Comparison of ENCODE assay signal across 15 cellular contexts in genomic region chr10:93150289-93150688, GRCh38.
DNase-seq lines count a peak whose midpoint lies in the region; ATAC-seq lines count a peak whose summit lies in the region.
"Had no signal": no experiment of that assay in that cellular context is flagged by ENCODE, and none has a peak within 500 bp of the region (broad histone marks: within the 10 kb centered on the region; RNA-seq: fewer than 3 reads in every experiment).

No MANE protein-coding gene starts in this region.

- no peak overlapping the region for H3K27ac Mint-ChIP-seq in activated naive CD8-positive, alpha-beta T cell treated with anti-CD3 and anti-CD28 coated beads, Interleukin-2, amount 50 U/mL, for 24 hours
- H3K27ac Mint-ChIP-seq: activated B cell treated with CpG ODN at 0.5 μM for 24 hours, memory B cell had no signal

- no peaks in the 10 kb centered on the region for H3K36me3 Mint-ChIP-seq in activated naive CD8-positive, alpha-beta T cell treated with anti-CD3 and anti-CD28 coated beads, Interleukin-2, amount 50 U/mL, for 24 hours (ENCODE audit: low read depth)

- H3K4me3 Mint-ChIP-seq in activated naive CD8-positive, alpha-beta T cell treated with anti-CD3 and anti-CD28 coated beads, Interleukin-2, amount 50 U/mL, for 24 hours, result no peak overlapping the region
- H3K4me3 Mint-ChIP-seq: activated B cell treated with CpG ODN at 0.5 μM for 24 hours, memory B cell had no signal

- H3K9me3 Mint-ChIP-seq in activated naive CD8-positive, alpha-beta T cell treated with anti-CD3 and anti-CD28 coated beads, Interleukin-2, amount 50 U/mL, for 24 hours, result peaks cover 12% of the 10 kb centered on the region

- peak; percentile 44 for ATAC-seq in activated naive CD8-positive, alpha-beta T cell treated with anti-CD3 and anti-CD28 coated beads, Interleukin-2, amount 50 U/mL, for 24 hours
- no peak for ATAC-seq in HG03354 (IDR thresholded peaks at IDR 0.05; ENCODE audit: poor library complexity, severe bottlenecking, unreplicated experiment)
- ATAC-seq in GM21447 (IDR thresholded peaks at IDR 0.05; ENCODE audit: unreplicated experiment), result no peak

- H3K27me3 Mint-ChIP-seq in activated naive CD8-positive, alpha-beta T cell treated with anti-CD3 and anti-CD28 coated beads, Interleukin-2, amount 50 U/mL, for 24 hours, result peaks cover 23% of the 10 kb centered on the region

- H3K4me1 Mint-ChIP-seq in activated naive CD8-positive, alpha-beta T cell treated with anti-CD3 and anti-CD28 coated beads, Interleukin-2, amount 50 U/mL, for 24 hours, result peaks cover 22% of the 10 kb centered on the region
- H3K4me1 Mint-ChIP-seq: activated B cell treated with CpG ODN at 0.5 μM for 24 hours had no signal

- DNase-seq in SKM-1 treated with dmso at 0.1 percent for 144 hours (lab: John Stamatoyannopoulos, UW; ENCODE audit: unreplicated experiment), result peak; percentile 23
- DNase-seq in SKM-1 (lab: John Stamatoyannopoulos, UW; ENCODE audit: unreplicated experiment), result no peak
- DNase-seq in Kasumi-1 (lab: John Stamatoyannopoulos, UW), result peak; percentile 38 to 54
- peak; percentile 8 for DNase-seq in activated naive CD8-positive, alpha-beta T cell treated with anti-CD3 and anti-CD28 coated beads, Interleukin-2, amount 50 U/mL, for 24 hours
- DNase-seq in non-pigmented ciliary epithelial cell (ENCODE audit: low read depth), result peak; percentile 31
- DNase-seq in NCI-H510A treated with DMSO at 0.1 percent for 48 hours (lab: John Stamatoyannopoulos, UW), result no peak
- DNase-seq: activated B cell treated with CpG ODN at 0.5 μM for 24 hours, COR-L47, NCI-H2029 treated with DMSO at 0.1 percent for 48 hours, nucleus accumbens, SK-N-SH, small intestine had no signal

Comparison
In these comparisons a context has a peak if more than half of its experiments do, and no peak if none do; other contexts are left out.
1. DNase-seq: peak in SKM-1 treated with dmso at 0.1 percent for 144 hours (single experiment), Kasumi-1 (2 of 2), activated naive CD8-positive, alpha-beta T cell treated with anti-CD3 and anti-CD28 coated beads, Interleukin-2, amount 50 U/mL, for 24 hours (single experiment) and non-pigmented ciliary epithelial cell (single experiment); none in SKM-1 (single experiment) and NCI-H510A treated with DMSO at 0.1 percent for 48 hours (single experiment).